ENCODE assay signal across 23 cellular contexts in the genomic region with DNA sequence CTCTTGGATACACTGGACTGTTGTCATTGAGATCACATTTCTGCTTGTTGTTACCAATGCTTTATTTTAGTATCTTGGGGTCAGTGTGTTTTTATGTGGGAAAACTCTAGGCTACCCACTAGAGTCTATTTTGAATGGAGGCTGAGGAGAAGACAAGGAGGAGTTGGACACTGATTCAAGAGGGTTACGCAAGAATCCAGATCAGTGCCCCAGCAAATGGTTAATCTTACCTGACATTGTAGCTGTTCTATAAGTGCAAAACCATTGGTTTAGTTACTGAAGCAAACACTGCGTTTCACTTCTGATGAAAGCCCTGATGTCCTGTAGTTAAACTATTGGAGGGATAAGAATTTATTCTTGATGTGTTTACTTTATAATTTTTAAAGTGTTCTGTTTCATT.
DNase-seq lines count a peak whose midpoint lies in the region; ATAC-seq and TF ChIP-seq lines count a peak whose summit lies in the region.
"Had no signal": no experiment of that assay in that cellular context is flagged by ENCODE, and none has a peak within 500 bp of the region (broad histone marks: within the 10 kb centered on the region; RNA-seq: fewer than 3 reads in every experiment).

No MANE protein-coding gene starts in this region.

- no peaks in the 10 kb centered on the region for H3K9me1 ChIP-seq in IMR-90 (ENCODE audit: insufficient read depth, low read length)

- peak overlapping the region; percentile 41; the same call in 1 of the 2 replicates for H3K18ac ChIP-seq in IMR-90 (ENCODE audit: low read depth, low read length)

- intact Hi-C loops in IMR-90 (cut with micrococcal nuclease): loop anchor here (10.0 kb wide), 1 partner anchor 491 kb away; no protein-coding TSS in a partner anchor

- no peak overlapping the region for H3K14ac ChIP-seq in IMR-90 (replicated peaks; ENCODE audit: low read depth, low read length)

- H3K4me3 ChIP-seq in IMR-90 (ENCODE audit: insufficient read depth, low read depth, low read length): no peak overlapping the region
- H3K4me3 ChIP-seq: BLaER1, GM12878 had no signal

- H4K8ac ChIP-seq in IMR-90 (ENCODE audit: low read depth in 2 of 2, low read length in 2 of 2): no peak overlapping the region

- CTCF ChIA-PET in IMR-90 (lab: Yijun Ruan, JAX): no interaction called here

- H3K23ac ChIP-seq in IMR-90 (ENCODE audit: low read depth, low read length): no peak overlapping the region

- no peak for TF ChIP-seq CTCF in IMR-90 (conservative IDR thresholded peaks at IDR 0.05; ENCODE audit: low read depth, low read length)

- H3K56ac ChIP-seq in IMR-90 (ENCODE audit: extremely low read depth, insufficient read depth, low read length): no peak overlapping the region

- H2BK20ac ChIP-seq in IMR-90 (ENCODE audit: low read depth, low read length): no peak overlapping the region

- H3K4ac ChIP-seq in IMR-90 (ENCODE audit: low read depth, low read length): no peak overlapping the region

- no peaks in the 10 kb centered on the region for H3K27me3 ChIP-seq in IMR-90 (ENCODE audit: control insufficient read depth, insufficient read depth, low read length)
- H3K27me3 ChIP-seq: BE2C, BLaER1 had no signal

- no peak for TF ChIP-seq POLR2A in IMR-90 (IDR thresholded peaks at IDR 0.05; ENCODE audit: low read depth, low read length)

- no peak overlapping the region for H3K4me2 ChIP-seq in IMR-90 (ENCODE audit: low read depth, low read length)
- H3K4me2 ChIP-seq: BLaER1 had no signal

- H4K5ac ChIP-seq in IMR-90 (ENCODE audit: low read depth, low read length): no peak overlapping the region

- no TSS peak for BruUV-seq in IMR-90 (replicated peaks; lab: Mats Ljungman, UMichigan)

- H2BK5ac ChIP-seq in IMR-90 (ENCODE audit: low read depth, low read length, poor library complexity, severe bottlenecking): no peak overlapping the region

- TF ChIP-seq RAD21 in IMR-90 (IDR thresholded peaks at IDR 0.05; ENCODE audit: low read length): no peak
- TF ChIP-seq RAD21 in Ishikawa (IDR thresholded peaks at IDR 0.05; ENCODE audit: low read depth): no peak

- ATAC-seq in IMR-90 (ENCODE audit: low read depth) (no peak), HG03159 (IDR thresholded peaks at IDR 0.05; ENCODE audit: unreplicated experiment) (no peak)
- ATAC-seq: GM12878 had no signal

- TF ChIP-seq EP300 in Ishikawa (IDR thresholded peaks at IDR 0.05; ENCODE audit: borderline replicate concordance): no peak

- H2AK5ac ChIP-seq in IMR-90 (ENCODE audit: low read depth, low read length): no peak overlapping the region

- H2BK120ac ChIP-seq in IMR-90 (ENCODE audit: low read depth, low read length): no peak overlapping the region

- POLR2A ChIA-PET in IMR-90 (lab: Charles Lee; ENCODE audit: unreplicated experiment): no interaction called here

- no peaks in the 10 kb centered on the region for H3K9me3 ChIP-seq in IMR-90 (ENCODE audit: control insufficient read depth, insufficient read depth, low read length)
- H3K9me3 ChIP-seq: BE2C, BLaER1 had no signal

- no peak overlapping the region for H4K91ac ChIP-seq in IMR-90 (ENCODE audit: insufficient read depth, low read depth, low read length)

- H3K36me3 ChIP-seq in IMR-90 (ENCODE audit: control insufficient read depth, insufficient read depth, low read length): no peaks in the 10 kb centered on the region
- H3K36me3 ChIP-seq: BE2C, BLaER1 had no signal

- peaks cover 5% of the 10 kb centered on the region; the same call in 1 of the 2 replicates for H3K4me1 ChIP-seq in IMR-90 (ENCODE audit: control insufficient read depth, insufficient read depth, low read length)
- H3K4me1 ChIP-seq: BE2C, BLaER1 had no signal

- no peak overlapping the region for H3K9ac ChIP-seq in IMR-90 (ENCODE audit: low read depth, low read length)
- H3K9ac ChIP-seq: BLaER1 had no signal

- H3K79me1 ChIP-seq in IMR-90 (ENCODE audit: low read depth in 1 of 2, low read length in 2 of 2): no peaks in the 10 kb centered on the region

- in situ Hi-C loops in IMR-90 (cut with MboI; ENCODE audit: low sequenced_read_pairs): no loop called here

- dilution Hi-C loops in IMR-90 (cut with HindIII; ENCODE audit: low sequenced_read_pairs, unreplicated experiment): no loop called here

- no peak overlapping the region for H2AK9ac ChIP-seq in IMR-90 (replicated peaks; ENCODE audit: low read depth, low read length, poor library complexity)

- H2AFZ ChIP-seq in IMR-90 (replicated peaks; ENCODE audit: low read length, poor library complexity): no peak overlapping the region

- no peak overlapping the region for H3K27ac ChIP-seq in IMR-90 (ENCODE audit: insufficient read depth, low read length)
- H3K27ac ChIP-seq: BLaER1 had no signal

- H2BK15ac ChIP-seq in IMR-90 (ENCODE audit: low read depth, low read length): no peak overlapping the region

- H4K20me1 ChIP-seq in IMR-90 (ENCODE audit: insufficient read depth, low read length): no peaks in the 10 kb centered on the region
- H4K20me1 ChIP-seq: BLaER1 had no signal

- WGBS in IMR-90 (ENCODE audit: extremely low coverage in 2 of 2, insufficient read length in 1 of 2), 2 experiments: no CpG with 5 or more reads among the region's 2 CpGs

- DNase-seq in IMR-90: no peak
- peak; percentile 62 for DNase-seq in myocyte (ENCODE audit: low read depth)
- no peak for DNase-seq in activated naive CD4-positive, alpha-beta T cell treated with Interleukin-2 at 50 U/mL for 16 hours
- no peak for DNase-seq in NCI-H510A treated with DMSO at 0.1 percent for 48 hours (lab: John Stamatoyannopoulos, UW)
- DNase-seq: 8988T; ACHN; BE2C; C1 segment of cervical spinal cord; CD4-positive, alpha-beta memory T cell; CD4-positive, CD25-positive, alpha-beta regulatory T cell; CD8-positive, alpha-beta memory T cell; COR-L47; DMS 273 treated with DMSO at 0.1 percent for 48 hours; DMS153; DMS53; DMS79; DND-41; EL; GDM1 had no signal

TF ChIP-seq in IMR-90, 13 proteins besides CTCF, POLR2A, EP300 and RAD21:
- no peak for TF ChIP-seq CHD1 (IDR thresholded peaks at IDR 0.05; ENCODE audit: low read depth, low read length)
- peak; percentile 72 for TF ChIP-seq CEBPB (IDR thresholded peaks at IDR 0.05; ENCODE audit: low read depth, low read length)

TF ChIP-seq in Ishikawa, 13 proteins besides CTCF, POLR2A, EP300 and RAD21:
- TF ChIP-seq REST (IDR thresholded peaks at IDR 0.05; ENCODE audit: low read depth) (no peak), EGR1 (IDR thresholded peaks at IDR 0.05) (no peak), FOXM1 (IDR thresholded peaks at IDR 0.05; ENCODE audit: borderline replicate concordance, low read depth) (no peak), CEBPB (IDR thresholded peaks at IDR 0.05) (peak; percentile 69; the same call in 1 of the 2 replicates), YY1 (IDR thresholded peaks at IDR 0.05; ENCODE audit: low read depth) (no peak), TEAD4 (IDR thresholded peaks at IDR 0.05) (no peak)
TF ChIP-seq in Ishikawa: peak in this region for 1.
